8 cellular contexts compared by ENCODE assay signal in the genomic region with DNA sequence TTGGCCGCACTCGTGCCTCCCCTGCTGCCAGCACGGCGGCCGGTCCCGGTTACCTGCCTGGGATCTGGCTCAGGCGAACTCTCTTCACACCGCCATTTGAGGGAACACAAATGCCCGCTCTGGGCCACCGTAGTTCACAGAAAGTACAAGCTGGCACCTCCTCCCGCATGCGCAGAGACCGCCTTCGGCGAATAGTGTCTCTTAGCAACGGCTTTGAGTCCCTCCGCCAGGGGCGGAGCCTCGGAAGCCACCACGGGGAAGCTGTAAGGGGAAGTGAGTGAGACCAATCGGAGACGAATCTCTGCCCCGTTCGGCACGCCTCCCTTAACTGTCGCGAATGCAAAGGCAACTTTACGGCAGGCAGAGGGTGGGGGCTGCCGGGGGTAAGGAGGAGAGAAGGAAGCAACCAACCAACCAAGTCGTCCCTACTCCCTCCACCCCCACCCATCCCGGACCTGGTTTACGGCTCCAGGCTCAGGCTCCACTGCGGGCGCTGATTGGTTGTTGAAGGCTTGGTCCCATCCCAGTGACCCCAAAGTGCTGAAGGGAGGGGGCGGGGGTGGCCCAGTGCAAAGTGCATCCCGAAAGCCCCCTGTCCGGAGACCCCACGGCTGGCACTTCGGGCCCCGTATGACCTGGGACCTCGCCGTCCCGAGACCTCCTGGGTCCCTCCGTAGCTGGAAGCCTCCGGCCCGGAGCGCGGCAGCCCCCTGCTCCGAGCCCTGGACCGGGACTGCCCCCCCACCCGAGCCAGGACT. TPM values are rescaled to one million over a fixed set of nuclear protein-coding genes. Genes with fewer than 3 reads are reported as not detected.
DNase-seq lines count a peak whose midpoint lies in the region; ATAC-seq and TF ChIP-seq lines count a peak whose summit lies in the region.

A gene with protein sequence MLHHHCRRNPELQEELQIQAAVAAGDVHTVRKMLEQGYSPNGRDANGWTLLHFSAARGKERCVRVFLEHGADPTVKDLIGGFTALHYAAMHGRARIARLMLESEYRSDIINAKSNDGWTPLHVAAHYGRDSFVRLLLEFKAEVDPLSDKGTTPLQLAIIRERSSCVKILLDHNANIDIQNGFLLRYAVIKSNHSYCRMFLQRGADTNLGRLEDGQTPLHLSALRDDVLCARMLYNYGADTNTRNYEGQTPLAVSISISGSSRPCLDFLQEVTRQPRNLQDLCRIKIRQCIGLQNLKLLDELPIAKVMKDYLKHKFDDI (plus strand): TSS at position 526 of the 758 bp plus-strand sequence. CDS start 9,628 bp downstream, outside the sequence.
A gene with protein sequence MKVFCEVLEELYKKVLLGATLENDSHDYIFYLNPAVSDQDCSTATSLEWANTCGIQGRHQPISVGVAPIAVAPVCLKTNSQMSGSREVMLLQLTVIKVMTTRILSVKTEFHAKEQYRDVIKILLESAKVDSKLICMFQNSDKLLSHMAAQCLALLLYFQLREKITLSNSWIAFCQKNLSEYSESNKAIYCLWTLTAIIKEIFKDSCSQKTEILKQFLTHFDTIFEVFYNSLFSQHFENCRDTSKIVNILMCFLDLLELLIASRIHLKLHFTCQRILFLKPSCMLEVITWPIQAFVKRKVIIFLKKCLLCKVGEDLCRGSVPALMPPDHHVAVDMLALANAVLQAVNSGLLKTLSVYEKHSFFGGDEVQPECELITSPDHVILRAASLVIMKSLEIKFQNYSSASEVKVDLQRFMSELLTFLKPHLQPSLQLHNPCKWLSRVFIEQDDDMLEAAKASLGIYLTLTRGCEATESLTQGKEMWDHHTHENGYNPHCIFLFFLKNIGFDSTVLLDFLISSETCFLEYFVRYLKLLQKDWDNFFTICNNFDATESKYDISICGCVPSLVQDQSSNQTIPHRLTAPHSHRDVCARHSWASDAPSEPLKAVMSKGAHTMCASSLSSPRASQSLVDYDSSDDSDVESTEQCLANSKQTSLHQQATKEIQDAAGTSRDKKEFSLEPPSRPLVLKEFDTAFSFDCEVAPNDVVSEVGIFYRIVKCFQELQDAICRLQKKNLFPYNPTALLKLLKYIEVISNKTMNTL (minus strand): TSS at position 121 of the 758 bp plus-strand sequence. CDS start 21,342 bp downstream, outside the sequence.

- peak within 1 kb of the TSS; percentile 92 for H3K27ac ChIP-seq in left ventricle myocardium inferior (replicated peaks)

- H3K9me3 Mint-ChIP-seq in progenitor cell of endocrine pancreas (ENCODE audit: low read depth), result no peaks in the 10 kb centered on the region

- H3K27me3 Mint-ChIP-seq in T-helper 17 cell (no peaks in the 10 kb centered on the region), progenitor cell of endocrine pancreas (no peaks in the 10 kb centered on the region)

- H3K4me3 ChIP-seq in left ventricle myocardium inferior, result peak within 1 kb of the TSS; percentile 97

- TF ChIP-seq CTCF in left ventricle myocardium inferior (IDR thresholded peaks at IDR 0.05; ENCODE audit: borderline replicate concordance), result no peak
- no peak for TF ChIP-seq CTCF in progenitor cell of endocrine pancreas (IDR thresholded peaks at IDR 0.05; ENCODE audit: unreplicated experiment)

- H3K4me1 Mint-ChIP-seq in T-helper 17 cell, result peaks cover 33% of the 10 kb centered on the region
- peaks cover 7% of the 10 kb centered on the region for H3K4me1 Mint-ChIP-seq in progenitor cell of endocrine pancreas (ENCODE audit: low read depth)

- H3K27me3 ChIP-seq in left ventricle myocardium inferior (ENCODE audit: low read depth), result no peaks in the 10 kb centered on the region

- peak; percentile 89 for ATAC-seq in HG02885 (IDR thresholded peaks at IDR 0.05; ENCODE audit: poor library complexity, unreplicated experiment)
- peak; percentile 92 for ATAC-seq in T-helper 17 cell

- H3K4me3 Mint-ChIP-seq in T-helper 17 cell, result no peak within 1 kb of the TSS
- H3K4me3 Mint-ChIP-seq in progenitor cell of endocrine pancreas (ENCODE audit: low read depth), result no peak within 1 kb of the TSS

- H3K27ac Mint-ChIP-seq in T-helper 17 cell, result no peak within 1 kb of the TSS
- peak within 1 kb of the TSS; percentile 89 for H3K27ac Mint-ChIP-seq in progenitor cell of endocrine pancreas

- peak; percentile 99 for DNase-seq in NCI-H1694 treated with DMSO at 0.1 percent for 48 hours (lab: John Stamatoyannopoulos, UW)
- peak; percentile 98 to 99 (median 99) for DNase-seq in T-helper 17 cell
- DNase-seq in amygdala (lab: John Stamatoyannopoulos, UW), result peak; percentile 92 to 100 (median 100)
- DNase-seq in left ventricle myocardium inferior, result peak; percentile 100
- peak; percentile 98 for DNase-seq in progenitor cell of endocrine pancreas (ENCODE audit: low spot score, unreplicated experiment)
- peak; percentile 100 for DNase-seq in ureter (ENCODE audit: low spot score)

- H3K36me3 Mint-ChIP-seq in T-helper 17 cell (ENCODE audit: low read depth) (no peaks in the 10 kb centered on the region), progenitor cell of endocrine pancreas (ENCODE audit: insufficient read depth) (peaks cover 5% of the 10 kb centered on the region)

- intact Hi-C loops in left ventricle myocardium inferior (cut with micrococcal nuclease), result no loop called here

- TF ChIP-seq POLR2A in GM15510 (IDR thresholded peaks at IDR 0.05; ENCODE audit: borderline replicate concordance, extremely low read depth, insufficient read length), result peak; percentile 51

- peaks cover 12% of the 10 kb centered on the region for H3K36me3 ChIP-seq in left ventricle myocardium inferior

- H3K4me1 ChIP-seq in left ventricle myocardium inferior, result peaks cover 61% of the 10 kb centered on the region

- H3K9me3 ChIP-seq in T-helper 17 cell (ENCODE audit: control insufficient read depth, low read length, poor library complexity, severe bottlenecking), result no peaks in the 10 kb centered on the region
- no peaks in the 10 kb centered on the region for H3K9me3 ChIP-seq in left ventricle myocardium inferior (replicated peaks)

RNA-seq across cellular contexts. Expression of the first gene that starts in this region (rescaled TPM):
- total RNA-seq in T-helper 17 cell (10 to 100 TPM; 13.0 to 17.9 TPM), left ventricle myocardium inferior (4.6 TPM), progenitor cell of endocrine pancreas (17.4 and 18.9 TPM in 2 replicates), ureter (12.0 TPM)

RNA-seq across cellular contexts. Expression of the second gene that starts in this region (rescaled TPM):
- 10 to 100 TPM; 50.0 to 53.5 TPM for total RNA-seq in T-helper 17 cell
- 9.3 TPM for total RNA-seq in left ventricle myocardium inferior
- total RNA-seq in progenitor cell of endocrine pancreas, result 17.7 and 19.8 TPM in 2 replicates
- total RNA-seq in ureter, result 18.7 TPM

Comparison
In these comparisons a context has a peak if more than half of its experiments do, and no peak if none do; other contexts are left out.
1. Peak in every context shown above with its lines: DNase-seq, ATAC-seq, H3K4me3 ChIP-seq and H3K27ac ChIP-seq.